ENCODE assay signal across 13 cellular contexts in the genomic region with DNA sequence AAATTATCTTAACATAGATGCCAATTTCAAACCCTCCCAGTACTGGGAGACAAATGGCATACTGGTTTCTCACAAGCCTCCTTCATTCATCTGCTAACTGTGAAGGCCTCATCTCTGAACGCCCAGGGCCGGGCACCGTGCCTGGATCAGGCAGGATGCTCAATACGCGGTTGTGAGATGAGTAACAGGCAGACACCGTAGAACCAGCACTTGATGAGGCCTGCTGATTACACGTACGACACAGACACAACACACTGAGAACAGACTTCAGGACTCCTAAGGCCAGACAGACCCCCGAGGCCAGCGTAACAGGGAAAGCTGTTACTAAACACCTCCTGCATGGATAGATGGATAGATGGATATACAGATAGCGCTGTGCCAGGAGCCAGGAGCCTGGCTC.
DNase-seq lines count a peak whose midpoint lies in the region; ATAC-seq and TF ChIP-seq lines count a peak whose summit lies in the region.
"Had no signal": no experiment of that assay in that cellular context is flagged by ENCODE, and none has a peak within 500 bp of the region (broad histone marks: within the 10 kb centered on the region; RNA-seq: fewer than 3 reads in every experiment).

No MANE protein-coding gene starts in this region.

- H3K4me3 Mint-ChIP-seq in activated T-cell treated with anti-CD3 and anti-CD28 coated beads, Interleukin-2, amount 50 U/mL, for 4 hours: no peak overlapping the region
- H3K4me3 Mint-ChIP-seq in brain: no peak overlapping the region
- H3K4me3 Mint-ChIP-seq: activated CD8-positive, alpha-beta T cell treated with anti-CD3 and anti-CD28 coated beads for 36 hours had no signal

- POLR2A ChIA-PET in PC-3 (lab: Charles Lee; ENCODE audit: unreplicated experiment): no interaction called here

- 90 to 91% methylated on average over 11 of the region's 11 CpGs for WGBS in GM23248 (ENCODE audit: low coverage in 1 of 2, low lambda C conversion rate in 2 of 2, missing lambda C conversion rate in 2 of 2), 2 experiments

- peak overlapping the region in 3 of 5 experiments; percentile 52 to 70 (median 63) for H3K27ac Mint-ChIP-seq in brain

- H3K9me2 ChIP-seq in GM23248 (ENCODE audit: insufficient read depth): no peaks in the 10 kb centered on the region
- no peaks in the 10 kb centered on the region for H3K9me2 ChIP-seq in PC-3 (replicated peaks; ENCODE audit: low read length)

- H3K4me3 ChIP-seq in GM23248 (no peak overlapping the region), osteoblast (ENCODE audit: insufficient read depth, low read length) (no peak overlapping the region), PC-3 (ENCODE audit: low read length) (no peak overlapping the region)
- H3K4me3 ChIP-seq: dorsolateral prefrontal cortex had no signal

- H3K27me3 Mint-ChIP-seq in activated T-cell treated with anti-CD3 and anti-CD28 coated beads, Interleukin-2, amount 50 U/mL, for 4 hours (ENCODE audit: low read depth): no peaks in the 10 kb centered on the region
- no peaks in the 10 kb centered on the region for H3K27me3 Mint-ChIP-seq in brain
- H3K27me3 Mint-ChIP-seq: activated CD8-positive, alpha-beta T cell treated with anti-CD3 and anti-CD28 coated beads for 36 hours had no signal

- H2AFZ ChIP-seq in GM23248: no peak overlapping the region
- H2AFZ ChIP-seq in osteoblast (ENCODE audit: low read length): no peak overlapping the region
- no peak overlapping the region for H2AFZ ChIP-seq in PC-3 (ENCODE audit: low read length)

- no peaks in the 10 kb centered on the region for H3K9me3 Mint-ChIP-seq in activated T-cell treated with anti-CD3 and anti-CD28 coated beads, Interleukin-2, amount 50 U/mL, for 4 hours
- H3K9me3 Mint-ChIP-seq in brain: no peaks in the 10 kb centered on the region
- H3K9me3 Mint-ChIP-seq: activated CD8-positive, alpha-beta T cell treated with anti-CD3 and anti-CD28 coated beads for 36 hours had no signal

- H3K4me1 Mint-ChIP-seq in activated T-cell treated with anti-CD3 and anti-CD28 coated beads, Interleukin-2, amount 50 U/mL, for 4 hours (ENCODE audit: low read depth): peaks cover 47% of the 10 kb centered on the region
- H3K4me1 Mint-ChIP-seq in brain: peaks cover 51% of the 10 kb centered on the region

- no peak for DNase-seq in activated T-cell treated with anti-CD3 and anti-CD28 coated beads, Interleukin-2, amount 50 U/mL, for 4 hours
- no peak for DNase-seq in activated T-cell treated with anti-CD3 and anti-CD28 coated beads for 4 hours
- peak; percentile 33 for DNase-seq in GM23248
- DNase-seq in osteoblast (ENCODE audit: insufficient read length, low spot score, missing footprints): peak; percentile 95
- DNase-seq in PC-3: no peak
- DNase-seq in cortex of kidney (lab: John Stamatoyannopoulos, UW): no peak
- DNase-seq: activated CD8-positive, alpha-beta T cell treated with anti-CD3 and anti-CD28 coated beads for 36 hours; mesendoderm; NCI-H1694 treated with DMSO at 0.1 percent for 48 hours; NCI-H526 treated with DMSO at 0.1 percent for 48 hours had no signal

- intact Hi-C loops in PC-3 (cut with micrococcal nuclease): no loop called here

- H3K36me3 ChIP-seq in GM23248 (ENCODE audit: low read depth) (peaks cover 62% of the 10 kb centered on the region), osteoblast (ENCODE audit: insufficient read depth, low read length) (peaks cover 95% of the 10 kb centered on the region), PC-3 (ENCODE audit: low read depth, low read length) (peaks cover 30% of the 10 kb centered on the region; the same call in 1 of the 2 replicates)

- no peak for TF ChIP-seq CTCF in brain (conservative IDR thresholded peaks at IDR 0.05)
- TF ChIP-seq CTCF in osteoblast (IDR thresholded peaks at IDR 0.05; ENCODE audit: extremely low read depth, low read depth, low read length): no peak
- TF ChIP-seq CTCF in PC-3 (conservative IDR thresholded peaks at IDR 0.05; ENCODE audit: low read depth, low read length): no peak

- H3K79me2 ChIP-seq in GM23248 (ENCODE audit: insufficient read depth): peaks cover 98% of the 10 kb centered on the region
- peaks cover 96% of the 10 kb centered on the region for H3K79me2 ChIP-seq in osteoblast (ENCODE audit: insufficient read depth, low read length)
- H3K79me2 ChIP-seq in PC-3 (ENCODE audit: low read length): no peaks in the 10 kb centered on the region

- peaks cover 8% of the 10 kb centered on the region for H3K36me3 Mint-ChIP-seq in activated T-cell treated with anti-CD3 and anti-CD28 coated beads, Interleukin-2, amount 50 U/mL, for 4 hours (ENCODE audit: insufficient read depth)
- H3K36me3 Mint-ChIP-seq in brain: peaks cover 58% of the 10 kb centered on the region

- H3K27me3 ChIP-seq in GM23248 (replicated peaks; ENCODE audit: insufficient read depth): no peaks in the 10 kb centered on the region
- H3K27me3 ChIP-seq in osteoblast (ENCODE audit: insufficient read depth, low read length): no peaks in the 10 kb centered on the region
- H3K27me3 ChIP-seq in PC-3 (ENCODE audit: low read length): no peaks in the 10 kb centered on the region
- H3K27me3 ChIP-seq: dorsolateral prefrontal cortex had no signal

- no peak overlapping the region for H3K9ac ChIP-seq in GM23248
- no peak overlapping the region for H3K9ac ChIP-seq in PC-3 (ENCODE audit: low read length)

- BruUV-seq in PC-3 (replicated peaks; lab: Mats Ljungman, UMichigan): no TSS peak

- in situ Hi-C loops in GM23248 (cut with MboI): no loop called here

- no peak overlapping the region for H3K27ac ChIP-seq in GM23248
- H3K27ac ChIP-seq in osteoblast (ENCODE audit: low read depth, low read length): peak overlapping the region; percentile 68
- no peak overlapping the region for H3K27ac ChIP-seq in PC-3 (ENCODE audit: low read length)

- H4K20me1 ChIP-seq in GM23248 (ENCODE audit: insufficient read depth) (peaks cover 13% of the 10 kb centered on the region; the same call in 1 of the 2 replicates), osteoblast (ENCODE audit: insufficient read depth, low read length) (peaks cover 65% of the 10 kb centered on the region), PC-3 (ENCODE audit: low read length) (no peaks in the 10 kb centered on the region)

- H3F3A ChIP-seq in GM23248 (ENCODE audit: insufficient read depth): peaks cover 54% of the 10 kb centered on the region
- H3F3A ChIP-seq in PC-3 (ENCODE audit: low read length, unreplicated experiment): no peaks in the 10 kb centered on the region

- no peaks in the 10 kb centered on the region for H3K9me3 ChIP-seq in GM23248 (ENCODE audit: low read depth)
- H3K9me3 ChIP-seq in osteoblast (ENCODE audit: low read depth, low read length): no peaks in the 10 kb centered on the region
- no peaks in the 10 kb centered on the region for H3K9me3 ChIP-seq in PC-3 (ENCODE audit: low read length)

- CTCF ChIA-PET in PC-3 (lab: Charles Lee): no interaction called here

- H3K4me2 ChIP-seq in GM23248 (ENCODE audit: unreplicated experiment) (no peak overlapping the region), osteoblast (ENCODE audit: insufficient read depth, low read length) (no peak overlapping the region), PC-3 (ENCODE audit: low read length) (no peak overlapping the region)

- peak; percentile 42 to 46 for ATAC-seq in activated T-cell treated with anti-CD3 and anti-CD28 coated beads, Interleukin-2, amount 50 U/mL, for 4 hours
- ATAC-seq in HG03520 (IDR thresholded peaks at IDR 0.05; ENCODE audit: unreplicated experiment) (no peak), PC-3 (no peak)
- ATAC-seq: activated CD8-positive, alpha-beta T cell treated with anti-CD3 and anti-CD28 coated beads for 36 hours had no signal

- H3K4me1 ChIP-seq in GM23248 (ENCODE audit: insufficient read depth): peaks cover 21% of the 10 kb centered on the region
- H3K4me1 ChIP-seq in osteoblast (ENCODE audit: insufficient read depth, low read length): peaks cover 30% of the 10 kb centered on the region
- H3K4me1 ChIP-seq in PC-3 (ENCODE audit: insufficient read depth, low read length): no peaks in the 10 kb centered on the region

Comparison
In these comparisons a context has a peak if more than half of its experiments do, and no peak if none do; other contexts are left out.
1. ATAC-seq: peak in activated T-cell treated with anti-CD3 and anti-CD28 coated beads, Interleukin-2, amount 50 U/mL, for 4 hours (2 of 2); none in HG03520 (single experiment) and PC-3 (single experiment).
2. DNase-seq: peak in GM23248 (single experiment) and osteoblast (single experiment); none in activated T-cell treated with anti-CD3 and anti-CD28 coated beads, Interleukin-2, amount 50 U/mL, for 4 hours (single experiment), activated T-cell treated with anti-CD3 and anti-CD28 coated beads for 4 hours (single experiment), PC-3 (single experiment) and cortex of kidney (single experiment).